ENCODE assay signal across 22 cellular contexts in genomic region chr7:125347264-125347663, GRCh38.
DNase-seq lines count a peak whose midpoint lies in the region; TF ChIP-seq lines count a peak whose summit lies in the region.
"Had no signal": no experiment of that assay in that cellular context is flagged by ENCODE, and none has a peak within 500 bp of the region (broad histone marks: within the 10 kb centered on the region; RNA-seq: fewer than 3 reads in every experiment).

No MANE protein-coding gene starts in this region.

- H3K36me3 Mint-ChIP-seq in endodermal cell (ENCODE audit: low read depth): peaks cover 7% of the 10 kb centered on the region
- H3K36me3 Mint-ChIP-seq: CD4-positive, CD25-positive, alpha-beta regulatory T cell; CD8-positive, alpha-beta T cell had no signal

- H2AFZ ChIP-seq in mesenchymal stem cell (ENCODE audit: low read depth, low read length): no peak overlapping the region
- H2AFZ ChIP-seq: GM23248 had no signal

- H3K4me2 ChIP-seq in mesenchymal stem cell (ENCODE audit: low read length, poor library complexity, severe bottlenecking): no peak overlapping the region
- H3K4me2 ChIP-seq: BLaER1 had no signal

- no peaks in the 10 kb centered on the region for H3K27me3 Mint-ChIP-seq in endodermal cell (ENCODE audit: insufficient read depth)
- H3K27me3 Mint-ChIP-seq: B cell; CD4-positive, CD25-positive, alpha-beta regulatory T cell had no signal

- H3K27ac Mint-ChIP-seq in endodermal cell: peak overlapping the region; percentile 48
- H3K27ac Mint-ChIP-seq: B cell; CD4-positive, CD25-positive, alpha-beta regulatory T cell; CD8-positive, alpha-beta T cell had no signal

- no peak overlapping the region for H3K18ac ChIP-seq in mesenchymal stem cell (ENCODE audit: low read depth in 1 of 2, low read length in 2 of 2)

- H3K27ac ChIP-seq in left ventricle myocardium inferior (replicated peaks) (peak overlapping the region; percentile 43), endodermal cell (ENCODE audit: low read depth, low read length) (no peak overlapping the region), mesenchymal stem cell (ENCODE audit: low read length, poor library complexity, severe bottlenecking) (no peak overlapping the region), testis (no peak overlapping the region)
- H3K27ac ChIP-seq: 22Rv1, BLaER1, C4-2B, GM23248 had no signal

- intact Hi-C loops in left ventricle myocardium inferior (cut with micrococcal nuclease) (no loop called here), cardiac septum (cut with DNase I) (no loop called here), testis (cut with DNase I; ENCODE audit: low total_unique reads) (no loop called here)

- no peak overlapping the region for H3K4ac ChIP-seq in mesenchymal stem cell (ENCODE audit: low read depth in 1 of 2, low read length in 2 of 2)

- no peak overlapping the region for H4K8ac ChIP-seq in mesenchymal stem cell (ENCODE audit: low read length)

- no peak overlapping the region for H2BK5ac ChIP-seq in mesenchymal stem cell (ENCODE audit: low read depth, low read length, poor library complexity, severe bottlenecking)

- no peaks in the 10 kb centered on the region for H3K4me1 Mint-ChIP-seq in endodermal cell
- H3K4me1 Mint-ChIP-seq: B cell; CD4-positive, CD25-positive, alpha-beta regulatory T cell had no signal

- H3K9ac ChIP-seq in endodermal cell (ENCODE audit: extremely low read depth, low read length, poor library complexity, severe bottlenecking) (no peak overlapping the region), mesenchymal stem cell (ENCODE audit: low read length) (no peak overlapping the region)
- H3K9ac ChIP-seq: BLaER1, GM23248 had no signal

- no peak for TF ChIP-seq POLR2A in testis (IDR thresholded peaks at IDR 0.05)

- H2BK12ac ChIP-seq in mesenchymal stem cell (ENCODE audit: low read length in 2 of 2): no peak overlapping the region

- H3K4me3 ChIP-seq in left ventricle myocardium inferior (no peak overlapping the region), endodermal cell (ENCODE audit: low read length) (no peak overlapping the region), mesenchymal stem cell (ENCODE audit: insufficient read depth in 1 of 2, low read depth in 1 of 2, low read length in 2 of 2) (no peak overlapping the region), testis (no peak overlapping the region)
- H3K4me3 ChIP-seq: BLaER1, GM12878, GM23248 had no signal

- peaks cover 4% of the 10 kb centered on the region for H3K9me3 Mint-ChIP-seq in endodermal cell
- H3K9me3 Mint-ChIP-seq: CD8-positive, alpha-beta T cell had no signal

- H3K27me3 ChIP-seq in left ventricle myocardium inferior (ENCODE audit: low read depth) (no peaks in the 10 kb centered on the region), endodermal cell (ENCODE audit: control insufficient read depth, insufficient read depth, low read length, poor library complexity, severe bottlenecking) (no peaks in the 10 kb centered on the region), mesenchymal stem cell (ENCODE audit: control insufficient read depth in 1 of 2, insufficient read depth in 1 of 2, low read length in 2 of 2) (no peaks in the 10 kb centered on the region), testis (no peaks in the 10 kb centered on the region)
- H3K27me3 ChIP-seq: BLaER1 had no signal

- no peak overlapping the region for H2BK15ac ChIP-seq in mesenchymal stem cell (ENCODE audit: low read depth, poor library complexity, severe bottlenecking)

- H2BK120ac ChIP-seq in mesenchymal stem cell (ENCODE audit: low read depth, low read length): no peak overlapping the region

- H3K4me1 ChIP-seq in left ventricle myocardium inferior: no peaks in the 10 kb centered on the region
- H3K4me1 ChIP-seq in endodermal cell (ENCODE audit: control insufficient read depth, insufficient read depth, low read length): no peaks in the 10 kb centered on the region
- no peaks in the 10 kb centered on the region for H3K4me1 ChIP-seq in mesenchymal stem cell (ENCODE audit: control insufficient read depth, insufficient read depth, low read depth, low read length)
- H3K4me1 ChIP-seq in testis: no peaks in the 10 kb centered on the region

- H4K91ac ChIP-seq in mesenchymal stem cell (ENCODE audit: low read length): no peak overlapping the region

- no peak overlapping the region for H3K4me3 Mint-ChIP-seq in endodermal cell
- H3K4me3 Mint-ChIP-seq: B cell; CD4-positive, CD25-positive, alpha-beta regulatory T cell; CD8-positive, alpha-beta T cell had no signal

- H2AK5ac ChIP-seq in mesenchymal stem cell (ENCODE audit: low read length, severe bottlenecking): no peak overlapping the region

- no peak overlapping the region for H3K23ac ChIP-seq in mesenchymal stem cell (ENCODE audit: low read length in 2 of 2)

- no peaks in the 10 kb centered on the region for H3K9me3 ChIP-seq in left ventricle myocardium inferior (replicated peaks)
- no peaks in the 10 kb centered on the region for H3K9me3 ChIP-seq in endodermal cell (ENCODE audit: control insufficient read depth, low read length)
- H3K9me3 ChIP-seq in mesenchymal stem cell (ENCODE audit: control insufficient read depth, low read length): no peaks in the 10 kb centered on the region
- H3K9me3 ChIP-seq in testis: no peaks in the 10 kb centered on the region
- H3K9me3 ChIP-seq: BLaER1 had no signal

- no peak overlapping the region for H3K14ac ChIP-seq in mesenchymal stem cell (ENCODE audit: low read length in 2 of 2)

- H3K79me1 ChIP-seq in mesenchymal stem cell (replicated peaks; ENCODE audit: low read length, poor library complexity, severe bottlenecking): no peaks in the 10 kb centered on the region

- TF ChIP-seq CTCF in left ventricle myocardium inferior (IDR thresholded peaks at IDR 0.05; ENCODE audit: borderline replicate concordance): no peak
- TF ChIP-seq CTCF in endodermal cell (conservative IDR thresholded peaks at IDR 0.05): no peak
- no peak for TF ChIP-seq CTCF in testis (IDR thresholded peaks at IDR 0.05)

- 95 to 100% methylated on average over 2 to 6 of the region's 6 CpGs for WGBS in endodermal cell (ENCODE audit: insufficient coverage in 1 of 2, insufficient read length in 1 of 2), 2 experiments
- 46% methylated on average over 5 of the region's 6 CpGs for WGBS in mesenchymal stem cell
- WGBS in testis, 2 donors: 75 to 82% methylated on average over 6 of the region's 6 CpGs

- no peak for DNase-seq in left ventricle myocardium inferior
- no peak for DNase-seq in cardiac septum (ENCODE audit: low spot score)
- DNase-seq in endodermal cell: no peak
- DNase-seq in glomerular endothelial cell (ENCODE audit: extremely low read depth, low read depth, low spot score): peak; percentile 50
- DNase-seq in mesenchymal stem cell: peak; percentile 50
- DNase-seq in NCI-H2227 (lab: John Stamatoyannopoulos, UW; ENCODE audit: unreplicated experiment): no peak
- DNase-seq in testis: no peak
- no peak for DNase-seq in NCI-H1092 treated with DMSO at 0.1 percent for 48 hours (lab: John Stamatoyannopoulos, UW)
- DNase-seq: CD4-positive, CD25-positive, alpha-beta regulatory T cell; CD8-positive, alpha-beta T cell; DMS 273 treated with DMSO at 0.1 percent for 48 hours; DMS79; EL; GDM1; GM23248; H7; HCEC 1CT had no signal

- H3K36me3 ChIP-seq in left ventricle myocardium inferior: no peaks in the 10 kb centered on the region
- no peaks in the 10 kb centered on the region for H3K36me3 ChIP-seq in endodermal cell (ENCODE audit: control insufficient read depth, insufficient read depth, low read length)
- H3K36me3 ChIP-seq in mesenchymal stem cell (ENCODE audit: control insufficient read depth in 1 of 2, insufficient read depth in 2 of 2, low read depth in 1 of 2, low read length in 2 of 2): no peaks in the 10 kb centered on the region
- no peaks in the 10 kb centered on the region for H3K36me3 ChIP-seq in testis (ENCODE audit: low read depth, missing control alignments)
- H3K36me3 ChIP-seq: BLaER1 had no signal

Comparison
In these comparisons a context has a peak if more than half of its experiments do, and no peak if none do; other contexts are left out.
1. DNase-seq: peak in glomerular endothelial cell (single experiment) and mesenchymal stem cell (single experiment); none in left ventricle myocardium inferior (single experiment), cardiac septum (single experiment), endodermal cell (single experiment), NCI-H2227 (single experiment), testis (single experiment) and NCI-H1092 treated with DMSO at 0.1 percent for 48 hours (single experiment).